ENCODE assay signal across 16 cellular contexts in the genomic region with DNA sequence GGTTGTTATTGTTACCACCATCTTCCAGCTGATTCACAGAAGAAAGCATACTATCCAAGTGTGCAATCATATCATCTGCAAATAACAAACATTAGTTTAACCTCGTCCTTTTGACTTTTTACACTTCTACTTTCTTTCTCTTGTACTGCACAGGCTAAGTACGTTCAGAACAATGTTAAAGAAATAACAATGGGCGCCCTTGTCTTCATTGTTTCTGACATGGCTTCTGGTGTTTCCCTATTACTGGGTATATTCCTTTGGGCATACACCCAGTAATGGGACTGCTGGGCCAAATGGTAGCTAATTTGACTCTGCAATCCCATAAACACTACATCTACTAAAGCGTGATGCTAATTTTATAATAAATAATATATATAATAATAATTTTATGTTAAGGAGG.
"Had no signal": no experiment of that assay in that cellular context is flagged by ENCODE, and none has a peak within 500 bp of the region (broad histone marks: within the 10 kb centered on the region; RNA-seq: fewer than 3 reads in every experiment).

No MANE protein-coding gene starts in this region.

- H3K4me1 ChIP-seq: upper lobe of left lung, uterus had no signal

- H3K4me3 ChIP-seq: heart left ventricle, tibial artery, upper lobe of left lung, uterus had no signal

- H3K36me3 ChIP-seq: heart left ventricle, neutrophil, tibial artery, upper lobe of left lung, uterus had no signal

- H3K27me3 ChIP-seq: dorsolateral prefrontal cortex, heart left ventricle, neutrophil, tibial artery, upper lobe of left lung, uterus had no signal

- H3K9me3 ChIP-seq: heart left ventricle, neutrophil, tibial artery, upper lobe of left lung, uterus had no signal

- DNase-seq: cortex of kidney; dorsolateral prefrontal cortex; effector CD8-positive, alpha-beta T cell; foreskin melanocyte; heart left ventricle; hippocampal formation; mammary epithelial cell; naive thymus-derived CD8-positive, alpha-beta T cell; right cardiac atrium; stimulated activated CD4-positive, alpha-beta T cell treated with anti-CD3 and anti-CD28 coated beads, Interleukin-4, amount 100 ng/mL, for 1 hour; stimulated activated CD8-positive, alpha-beta memory T cell treated with anti-CD3 and anti-CD28 coated beads, Interleukin-4, amount 100 ng/mL, for 48 hours; stimulated activated naive CD8-positive, alpha-beta T cell treated with anti-CD3 and anti-CD28 coated beads, Interleukin-15, Interleukin-2, amounts not matched to agents 100 U/mL and 50 U/mL, for 24 hours; tibial artery; upper lobe of left lung; uterus had no signal
